Comparison of ENCODE assay signal across 15 cellular contexts in genomic region chr7:51261950-51262795, GRCh38. TPM values are rescaled to one million over a fixed set of nuclear protein-coding genes. Genes with fewer than 3 reads are reported as not detected.
DNase-seq lines count a peak whose midpoint lies in the region; ATAC-seq, FAIRE-seq and TF ChIP-seq lines count a peak whose summit lies in the region.
"Had no signal": no experiment of that assay in that cellular context is flagged by ENCODE, and none has a peak within 500 bp of the region (broad histone marks: within the 10 kb centered on the region; RNA-seq: fewer than 3 reads in every experiment).

No MANE protein-coding gene starts in this region.

- no peak overlapping the region for H2AFZ ChIP-seq in osteoblast (ENCODE audit: low read length)

- H3K4me3 ChIP-seq in colonic mucosa: no peak overlapping the region
- H3K4me3 ChIP-seq in osteoblast (ENCODE audit: insufficient read depth, low read length): no peak overlapping the region
- H3K4me3 ChIP-seq: heart right ventricle had no signal

- H3K9me3 ChIP-seq in colonic mucosa (no peaks in the 10 kb centered on the region), osteoblast (ENCODE audit: low read depth, low read length) (no peaks in the 10 kb centered on the region)
- H3K9me3 ChIP-seq: heart right ventricle had no signal

- no peak for FAIRE-seq in GM12891 (lab: Jason Lieb, UNC)
- FAIRE-seq: HTR-8/SVneo, keratinocyte had no signal

- H3K27me3 ChIP-seq in colonic mucosa: no peaks in the 10 kb centered on the region
- no peaks in the 10 kb centered on the region for H3K27me3 ChIP-seq in osteoblast (ENCODE audit: insufficient read depth, low read length)
- H3K27me3 ChIP-seq: heart right ventricle had no signal

- intact Hi-C loops in colonic mucosa (cut with DNase I): no loop called here

- no peak for ATAC-seq in HG02588 (IDR thresholded peaks at IDR 0.05; ENCODE audit: unreplicated experiment)
- ATAC-seq: SK-N-SH treated with all-trans-retinoic acid at 6 μM for 48 hours had no signal

- DNase-seq in colonic mucosa: peak; percentile 53
- peak; percentile 45 for DNase-seq in osteoblast (ENCODE audit: insufficient read length, low spot score, missing footprints)
- DNase-seq in GM12891 (ENCODE audit: insufficient read length, low spot score): no peak
- DNase-seq in NCI-H1105 (lab: John Stamatoyannopoulos, UW): no peak
- no peak for DNase-seq in NCI-H526 treated with DMSO at 0.1 percent for 48 hours (lab: John Stamatoyannopoulos, UW)
- DNase-seq: activated CD4-positive, alpha-beta T cell treated with anti-CD3 and anti-CD28 coated beads, Interleukin-2, amount 50 U/mL, for 4 hours; activated T-cell treated with anti-CD3 and anti-CD28 coated beads, Interleukin-2, amount 50 U/mL, for 48 hours; heart right ventricle; OCI-M1 had no signal

- no peak overlapping the region for H3K4me2 ChIP-seq in osteoblast (ENCODE audit: insufficient read depth, low read length)

- TF ChIP-seq POLR2A in GM12891 (IDR thresholded peaks at IDR 0.05; ENCODE audit: low read depth, low read length): no peak

- TF ChIP-seq CTCF in C4-2B (conservative IDR thresholded peaks at IDR 0.05) (no peak), colonic mucosa (IDR thresholded peaks at IDR 0.05) (no peak), osteoblast (IDR thresholded peaks at IDR 0.05; ENCODE audit: extremely low read depth, low read depth, low read length) (no peak)

- H3K9ac ChIP-seq in colonic mucosa (ENCODE audit: low read depth in 2 of 2, low read length in 2 of 2): no peak overlapping the region

- H3K4me1 ChIP-seq in colonic mucosa: peaks cover 17% of the 10 kb centered on the region
- no peaks in the 10 kb centered on the region for H3K4me1 ChIP-seq in osteoblast (ENCODE audit: insufficient read depth, low read length)

- no peak for TF ChIP-seq EP300 in Ishikawa (IDR thresholded peaks at IDR 0.05; ENCODE audit: borderline replicate concordance)

- no peaks in the 10 kb centered on the region for H4K20me1 ChIP-seq in osteoblast (ENCODE audit: insufficient read depth, low read length)

- H3K27ac ChIP-seq in C4-2B: peak overlapping the region; percentile 74
- no peak overlapping the region for H3K27ac ChIP-seq in colonic mucosa
- H3K27ac ChIP-seq in osteoblast (ENCODE audit: low read depth, low read length): no peak overlapping the region

- no peaks in the 10 kb centered on the region for H3K79me2 ChIP-seq in osteoblast (ENCODE audit: insufficient read depth, low read length)

- no peak for TF ChIP-seq RAD21 in Ishikawa (IDR thresholded peaks at IDR 0.05; ENCODE audit: low read depth)

- H3K36me3 ChIP-seq in colonic mucosa (no peaks in the 10 kb centered on the region), osteoblast (ENCODE audit: insufficient read depth, low read length) (no peaks in the 10 kb centered on the region)
- H3K36me3 ChIP-seq: heart right ventricle had no signal

TF ChIP-seq in Ishikawa, 13 proteins besides CTCF, POLR2A, EP300 and RAD21:
- TF ChIP-seq MAX (IDR thresholded peaks at IDR 0.05) (no peak), NFIC (IDR thresholded peaks at IDR 0.05) (peak; percentile 48; the same call in 1 of the 2 replicates)

TF ChIP-seq in GM12891, 5 proteins besides CTCF, POLR2A, EP300 and RAD21:
- TF ChIP-seq SPI1 (IDR thresholded peaks at IDR 0.05; ENCODE audit: low read depth, low read length): no peak
- TF ChIP-seq POLR2AphosphoS5 (IDR thresholded peaks at IDR 0.05; ENCODE audit: low read depth, low read length): no peak
- no peak for TF ChIP-seq POU2F2 (IDR thresholded peaks at IDR 0.05; ENCODE audit: low read depth, low read length)
- no peak for TF ChIP-seq PAX5 (IDR thresholded peaks at IDR 0.05; ENCODE audit: insufficient read depth, low read length, severe bottlenecking)
- TF ChIP-seq TAF1 (IDR thresholded peaks at IDR 0.05; ENCODE audit: low read depth, low read length): no peak

RNA-seq across cellular contexts. Expression of gene COBL, which starts 54.4 kb away (rescaled TPM):
- total RNA-seq in colonic mucosa (10 to 100 TPM; 36.8 to 49.2 TPM), osteoblast (under 0.01 TPM in 2 replicates)
- polyA plus RNA-seq in GM12891 (2012; ENCODE audit: low read depth, missing spikeins): not detected

Comparison
In these comparisons a context has a peak if more than half of its experiments do, and no peak if none do; other contexts are left out.
1. DNase-seq: peak in colonic mucosa (single experiment) and osteoblast (single experiment); none in GM12891 (single experiment), NCI-H1105 (single experiment) and NCI-H526 treated with DMSO at 0.1 percent for 48 hours (single experiment).
2. RNA of gene COBL, which starts 54.4 kb away (total RNA-seq): 36.8 to 49.2 TPM in colonic mucosa; under 0.01 TPM in osteoblast; every median in the first group is over 10 times any median in the second.